Comparison of ENCODE assay signal across 27 cellular contexts in genomic region chr1:75074719-75075395, GRCh38. TPM values are rescaled to one million over a fixed set of nuclear protein-coding genes. Genes with fewer than 3 reads are reported as not detected.
DNase-seq lines count a peak whose midpoint lies in the region; ATAC-seq, FAIRE-seq and TF ChIP-seq lines count a peak whose summit lies in the region.
"Had no signal": no experiment of that assay in that cellular context is flagged by ENCODE, and none has a peak within 500 bp of the region (broad histone marks: within the 10 kb centered on the region; RNA-seq: fewer than 3 reads in every experiment).

No MANE protein-coding gene starts in this region.

- H3K27me3 Mint-ChIP-seq in endodermal cell (ENCODE audit: insufficient read depth), result peaks cover 41% of the 10 kb centered on the region
- H3K27me3 Mint-ChIP-seq in progenitor cell of endocrine pancreas, result peaks cover 3% of the 10 kb centered on the region
- peaks cover 3% of the 10 kb centered on the region for H3K27me3 Mint-ChIP-seq in chondrocyte (ENCODE audit: low read depth)
- H3K27me3 Mint-ChIP-seq: stimulated activated memory B cell treated with anti-CD40 and anti-IgM and Interleukin-4, amounts not matched to agents 10 μg/mL and 1 μg/mL and 100 μg/mL, for 72 hours had no signal

- no peak overlapping the region for H3K9ac ChIP-seq in endodermal cell (ENCODE audit: extremely low read depth, low read length, poor library complexity, severe bottlenecking)

- ATAC-seq in A549 (no peak), GM18867 (IDR thresholded peaks at IDR 0.05; ENCODE audit: unreplicated experiment) (peak; percentile 41), GM19023 (IDR thresholded peaks at IDR 0.05; ENCODE audit: unreplicated experiment) (no peak)
- ATAC-seq: esophagus mucosa; left cardiac atrium; natural killer cell; stimulated activated memory B cell treated with anti-CD40 and anti-IgM and Interleukin-4, amounts not matched to agents 10 μg/mL and 1 μg/mL and 100 μg/mL, for 72 hours had no signal

- peaks cover 12% of the 10 kb centered on the region for H3K27me3 ChIP-seq in endodermal cell (ENCODE audit: control insufficient read depth, insufficient read depth, low read length, poor library complexity, severe bottlenecking)

- H3K9me3 Mint-ChIP-seq in endodermal cell (no peaks in the 10 kb centered on the region), progenitor cell of endocrine pancreas (ENCODE audit: low read depth) (no peaks in the 10 kb centered on the region), chondrocyte (ENCODE audit: low read depth) (no peaks in the 10 kb centered on the region)
- H3K9me3 Mint-ChIP-seq: stimulated activated memory B cell treated with anti-CD40 and anti-IgM and Interleukin-4, amounts not matched to agents 10 μg/mL and 1 μg/mL and 100 μg/mL, for 72 hours; T-helper 1 cell treated with Interleukin-12 subunit alpha and Interleukin-12 subunit beta and Interleukin-4 antibody, amounts not matched to agents 30 μg/mL and 1 μg/mL, for 36 hours had no signal

- TF ChIP-seq EP300 in A549 (IDR thresholded peaks at IDR 0.05), result no peak

- H3K27ac ChIP-seq in A549, result no peak overlapping the region
- H3K27ac ChIP-seq in endodermal cell (ENCODE audit: low read depth, low read length), result peak overlapping the region; percentile 48
- H3K27ac ChIP-seq: thoracic aorta, WERI-Rb-1 had no signal

- CTCF ChIA-PET in A549 (lab: Yijun Ruan, JAX), result no interaction called here

- H3K4me3 Mint-ChIP-seq in endodermal cell (no peak overlapping the region), progenitor cell of endocrine pancreas (ENCODE audit: low read depth) (no peak overlapping the region), chondrocyte (ENCODE audit: unreplicated experiment) (no peak overlapping the region)
- H3K4me3 Mint-ChIP-seq: natural killer cell; stimulated activated memory B cell treated with anti-CD40 and anti-IgM and Interleukin-4, amounts not matched to agents 10 μg/mL and 1 μg/mL and 100 μg/mL, for 72 hours; T-helper 1 cell treated with Interleukin-12 subunit alpha and Interleukin-12 subunit beta and Interleukin-4 antibody, amounts not matched to agents 30 μg/mL and 1 μg/mL, for 36 hours had no signal

- H3K4me2 ChIP-seq in A549, result 0 out of 3 replicates have a peak overlapping the region, but pooled peaks have one; percentile 5

- TF ChIP-seq POLR2A in A549 (IDR thresholded peaks at IDR 0.05; ENCODE audit: low read length), result no peak

- H3K4me1 Mint-ChIP-seq in endodermal cell, result peaks cover 20% of the 10 kb centered on the region
- peaks cover 1% of the 10 kb centered on the region for H3K4me1 Mint-ChIP-seq in progenitor cell of endocrine pancreas (ENCODE audit: low read depth)
- H3K4me1 Mint-ChIP-seq in chondrocyte (ENCODE audit: low read depth), result peaks cover 4% of the 10 kb centered on the region
- H3K4me1 Mint-ChIP-seq: natural killer cell; stimulated activated memory B cell treated with anti-CD40 and anti-IgM and Interleukin-4, amounts not matched to agents 10 μg/mL and 1 μg/mL and 100 μg/mL, for 72 hours had no signal

- TF ChIP-seq RAD21 in A549 (conservative IDR thresholded peaks at IDR 0.05 in 1 of 2, IDR thresholded peaks at IDR 0.05 in 1 of 2), result no peak

- no peaks in the 10 kb centered on the region for H3K9me3 ChIP-seq in A549
- H3K9me3 ChIP-seq in endodermal cell (ENCODE audit: control insufficient read depth, low read length), result no peaks in the 10 kb centered on the region
- H3K9me3 ChIP-seq: thoracic aorta had no signal

- POLR2A ChIA-PET in A549 (lab: Yijun Ruan, JAX), result no interaction called here

- H3K36me3 Mint-ChIP-seq in endodermal cell (ENCODE audit: low read depth) (no peaks in the 10 kb centered on the region), progenitor cell of endocrine pancreas (ENCODE audit: insufficient read depth) (no peaks in the 10 kb centered on the region), chondrocyte (ENCODE audit: low read depth) (no peaks in the 10 kb centered on the region)
- H3K36me3 Mint-ChIP-seq: natural killer cell; stimulated activated memory B cell treated with anti-CD40 and anti-IgM and Interleukin-4, amounts not matched to agents 10 μg/mL and 1 μg/mL and 100 μg/mL, for 72 hours had no signal

- H3K4me1 ChIP-seq in A549 (0 out of 3 replicates have a peak, but pooled peaks cover 5% of the 10 kb centered on the region), endodermal cell (ENCODE audit: control insufficient read depth, insufficient read depth, low read length) (no peaks in the 10 kb centered on the region)

- WGBS in A549 (ENCODE audit: missing lambda C conversion rate), result 20% methylated on average over 4 of the region's 4 CpGs
- 22 to 33% methylated on average over 1 to 4 of the region's 4 CpGs for WGBS in endodermal cell (ENCODE audit: insufficient coverage in 1 of 2, insufficient read length in 1 of 2), 2 experiments

- H3K4me3 ChIP-seq in A549 (no peak overlapping the region), endodermal cell (ENCODE audit: low read length) (no peak overlapping the region)
- H3K4me3 ChIP-seq: thoracic aorta had no signal

- no peaks in the 10 kb centered on the region for H3K36me3 ChIP-seq in endodermal cell (ENCODE audit: control insufficient read depth, insufficient read depth, low read length)
- H3K36me3 ChIP-seq: thoracic aorta, WERI-Rb-1 had no signal

- no peak for DNase-seq in A549 (ENCODE audit: low read depth in 1 of 2, low spot score in 1 of 2)
- DNase-seq in NCI-H146 treated with DMSO at 0.1 percent for 48 hours (lab: John Stamatoyannopoulos, UW; ENCODE audit: unreplicated experiment), result peak; percentile 61
- no peak for DNase-seq in endodermal cell
- DNase-seq in T-helper 1 cell, result no peak
- no peak for DNase-seq in progenitor cell of endocrine pancreas (ENCODE audit: low spot score, unreplicated experiment)
- DNase-seq in chondrocyte (ENCODE audit: low spot score), result no peak
- DNase-seq: activated CD8-positive, alpha-beta memory T cell treated with anti-CD3 and anti-CD28 coated beads, Interleukin-2, amount 50 U/mL, for 48 hours; effector CD8-positive, alpha-beta T cell; H7; left cardiac atrium; mesenchymal stem cell; MV-4-11; natural killer cell; NCI-H2029; NCI-H524; SHP77; WERI-Rb-1 had no signal

- no peak for FAIRE-seq in A549 (lab: Jason Lieb, UNC)
- FAIRE-seq: frontal cortex, GM12892 had no signal

- TF ChIP-seq CTCF in A549 (IDR thresholded peaks at IDR 0.05) (no peak), endodermal cell (conservative IDR thresholded peaks at IDR 0.05) (no peak), progenitor cell of endocrine pancreas (IDR thresholded peaks at IDR 0.05; ENCODE audit: unreplicated experiment) (no peak), chondrocyte (IDR thresholded peaks at IDR 0.05) (no peak)

- H3K27ac Mint-ChIP-seq in endodermal cell (peak overlapping the region; percentile 85), progenitor cell of endocrine pancreas (no peak overlapping the region), chondrocyte (ENCODE audit: unreplicated experiment) (no peak overlapping the region)
- H3K27ac Mint-ChIP-seq: natural killer cell; stimulated activated memory B cell treated with anti-CD40 and anti-IgM and Interleukin-4, amounts not matched to agents 10 μg/mL and 1 μg/mL and 100 μg/mL, for 72 hours; T-helper 1 cell treated with Interleukin-12 subunit alpha and Interleukin-12 subunit beta and Interleukin-4 antibody, amounts not matched to agents 30 μg/mL and 1 μg/mL, for 36 hours had no signal

TF ChIP-seq in A549, 52 proteins besides CTCF, POLR2A, EP300 and RAD21 (continues in another document):
- TF ChIP-seq NFE2L2 (conservative IDR thresholded peaks at IDR 0.05; ENCODE audit: low read length) (no peak), BHLHE40 (IDR thresholded peaks at IDR 0.05; ENCODE audit: low read depth, low read length) (no peak), MAZ (IDR thresholded peaks at IDR 0.05; ENCODE audit: borderline replicate concordance, low read depth, low read length) (no peak), MYC (IDR thresholded peaks at IDR 0.05; ENCODE audit: borderline replicate concordance, low read length) (no peak), ZNF302 (CRISPR knock-in tag; IDR thresholded peaks at IDR 0.05) (no peak), HMGXB4 (CRISPR knock-in tag; IDR thresholded peaks at IDR 0.05; ENCODE audit: borderline replicate concordance) (no peak)

RNA-seq across cellular contexts. Expression of gene LHX8, which starts 59.3 kb away (rescaled TPM):
- polyA plus RNA-seq in A549 (2011; rRNA removed) (7.6 and 9.5 TPM in 2 replicates), A549 (2017; fragmentation: RNase III; extraction: RNeasy Plus Mini Kit Qiagen cat#74134 plus additional on column Dnase treatment) (1.8 to 3.3 TPM (median 3.0 TPM) in 3 replicates)
- 2.4 and 2.6 TPM in 2 replicates for polyA plus RNA-seq in A549 (2012; cell fraction: cytosol; rRNA removed)
- 2.2 and 3.5 TPM in 2 replicates for polyA plus RNA-seq in A549 (2012; cell fraction: nucleus; rRNA removed)
- polyA minus RNA-seq in A549 (2011; rRNA and poly(A)+ RNA removed), result 4.0 and 4.9 TPM in 2 replicates
- total RNA-seq in endodermal cell (not detected), progenitor cell of endocrine pancreas (0.22 TPM in 1 of 2 replicates, not detected in the other), chondrocyte (not detected in 3 replicates)
- polyA plus RNA-seq in endodermal cell (2013, experiment 1 of 2), result 0.85 TPM
- 1.1 TPM for polyA plus RNA-seq in endodermal cell (2013, experiment 2 of 2)
- total RNA-seq: esophagus mucosa, H7, HT1080, left cardiac atrium, natural killer cell, thoracic aorta had no signal
- polyA plus RNA-seq: AG04450 had no signal
